1 cellular context compared by ENCODE assay signal in the genomic region with DNA sequence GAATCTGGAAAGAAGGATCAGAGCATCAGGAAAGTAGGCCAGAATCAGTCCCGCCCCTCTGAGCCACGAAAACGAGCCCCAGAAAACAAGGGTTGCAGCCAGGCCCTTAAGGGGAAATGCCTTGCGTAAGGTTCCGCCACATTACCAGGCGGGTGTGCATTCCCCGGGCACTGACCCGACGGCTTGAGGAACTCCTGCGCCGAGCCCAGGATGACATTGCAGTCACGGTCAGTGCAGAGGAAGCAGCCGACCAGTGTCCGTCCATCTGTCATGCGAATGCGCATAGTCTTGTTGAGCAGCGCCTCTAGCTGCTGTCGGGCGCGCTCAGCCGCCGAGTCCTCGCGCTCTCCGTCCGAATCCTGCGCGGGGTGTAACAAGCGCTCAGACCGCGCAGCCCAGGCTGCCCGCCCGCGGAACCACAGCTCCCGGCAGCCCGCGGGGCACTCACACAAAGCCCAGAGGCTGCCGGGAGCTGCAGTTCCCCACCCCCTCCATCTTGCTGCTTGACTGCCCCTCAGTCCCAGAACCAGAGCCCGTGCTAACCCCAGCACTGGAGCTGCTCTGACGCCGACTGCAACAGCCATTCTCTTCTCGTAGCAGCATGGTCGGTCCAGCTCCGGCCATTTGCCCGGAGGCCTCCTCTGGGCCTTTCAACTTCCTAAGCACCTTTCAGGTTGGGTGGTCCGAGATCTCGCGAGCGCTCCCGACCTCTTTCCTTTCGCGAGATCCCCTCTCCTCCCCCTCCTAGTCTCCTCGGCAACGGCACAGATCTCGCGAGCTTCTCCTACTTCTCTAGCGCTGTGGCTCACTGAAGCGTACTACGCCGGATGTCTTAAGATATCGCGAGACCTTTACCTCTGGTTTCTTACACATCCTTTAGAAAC.
TF ChIP-seq lines count a peak whose summit lies in the region.

Gene NAA38 (minus strand): TSS at position 720 of the 884 bp plus-strand sequence. CDS start 96 bp downstream, at position 624.

TF ChIP-seq in K562, 482 proteins besides CTCF, POLR2A, EP300 and RAD21 (continued from another document and continues in another):
- TF ChIP-seq, protein P1, sequence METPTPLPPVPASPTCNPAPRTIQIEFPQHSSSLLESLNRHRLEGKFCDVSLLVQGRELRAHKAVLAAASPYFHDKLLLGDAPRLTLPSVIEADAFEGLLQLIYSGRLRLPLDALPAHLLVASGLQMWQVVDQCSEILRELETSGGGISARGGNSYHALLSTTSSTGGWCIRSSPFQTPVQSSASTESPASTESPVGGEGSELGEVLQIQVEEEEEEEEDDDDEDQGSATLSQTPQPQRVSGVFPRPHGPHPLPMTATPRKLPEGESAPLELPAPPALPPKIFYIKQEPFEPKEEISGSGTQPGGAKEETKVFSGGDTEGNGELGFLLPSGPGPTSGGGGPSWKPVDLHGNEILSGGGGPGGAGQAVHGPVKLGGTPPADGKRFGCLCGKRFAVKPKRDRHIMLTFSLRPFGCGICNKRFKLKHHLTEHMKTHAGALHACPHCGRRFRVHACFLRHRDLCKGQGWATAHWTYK (CRISPR knock-in tag; IDR thresholded peaks at IDR 0.05): no peak; the same call in 1 of the 2 replicates
- TF ChIP-seq DPF2 (IDR thresholded peaks at IDR 0.05) (peak; percentile 48; the same call in 1 of the 2 replicates), ZNF347 (CRISPR knock-in tag; IDR thresholded peaks at IDR 0.05; ENCODE audit: low read depth) (no peak), MTA3 (IDR thresholded peaks at IDR 0.05; ENCODE audit: borderline replicate concordance) (0 out of 2 replicates have a peak, but pooled peaks have one; percentile 48), NFE2 (IDR thresholded peaks at IDR 0.05; ENCODE audit: low read depth) (peak; percentile 80), MITF (IDR thresholded peaks at IDR 0.05) (no peak), MBD2 (IDR thresholded peaks at IDR 0.05; ENCODE audit: borderline replicate concordance, low read depth) (peak; percentile 1; the same call in 1 of the 2 replicates), ELF2 (CRISPR knock-in tag; IDR thresholded peaks at IDR 0.05) (peak; percentile 35; the same call in 1 of the 2 replicates), HDAC3 (IDR thresholded peaks at IDR 0.05; ENCODE audit: borderline replicate concordance, partially characterized antibody) (peak; percentile 63), SNIP1 (IDR thresholded peaks at IDR 0.05; ENCODE audit: low read depth) (no peak), PHF8 (IDR thresholded peaks at IDR 0.05; ENCODE audit: borderline replicate concordance, low read length) (peak; percentile 62; the same call in 1 of the 2 replicates), ETV1 (tag; conservative IDR thresholded peaks at IDR 0.05; ENCODE audit: low read depth) (peak; percentile 34; the same call in 1 of the 2 replicates), ATF1 (CRISPR knock-in tag; IDR thresholded peaks at IDR 0.05) (no peak), ATF1 (tag; IDR thresholded peaks at IDR 0.05) (peak; percentile 54), POLR2AphosphoS5 (IDR thresholded peaks at IDR 0.05; ENCODE audit: control insufficient read depth, insufficient read depth, low read depth, low read length) (peak; percentile 43; the same call in 1 of the 2 replicates), ESRRB (CRISPR knock-in tag; IDR thresholded peaks at IDR 0.05; ENCODE audit: borderline replicate concordance) (no peak), VEZF1 (CRISPR knock-in tag; IDR thresholded peaks at IDR 0.05) (peak; percentile 95), YBX1 (IDR thresholded peaks at IDR 0.05) (no peak), ZZZ3 (IDR thresholded peaks at IDR 0.05) (no peak), ASH1L (IDR thresholded peaks at IDR 0.05; ENCODE audit: borderline replicate concordance, low read depth, partially characterized antibody) (peak; percentile 78)
- TF ChIP-seq, protein P2, sequence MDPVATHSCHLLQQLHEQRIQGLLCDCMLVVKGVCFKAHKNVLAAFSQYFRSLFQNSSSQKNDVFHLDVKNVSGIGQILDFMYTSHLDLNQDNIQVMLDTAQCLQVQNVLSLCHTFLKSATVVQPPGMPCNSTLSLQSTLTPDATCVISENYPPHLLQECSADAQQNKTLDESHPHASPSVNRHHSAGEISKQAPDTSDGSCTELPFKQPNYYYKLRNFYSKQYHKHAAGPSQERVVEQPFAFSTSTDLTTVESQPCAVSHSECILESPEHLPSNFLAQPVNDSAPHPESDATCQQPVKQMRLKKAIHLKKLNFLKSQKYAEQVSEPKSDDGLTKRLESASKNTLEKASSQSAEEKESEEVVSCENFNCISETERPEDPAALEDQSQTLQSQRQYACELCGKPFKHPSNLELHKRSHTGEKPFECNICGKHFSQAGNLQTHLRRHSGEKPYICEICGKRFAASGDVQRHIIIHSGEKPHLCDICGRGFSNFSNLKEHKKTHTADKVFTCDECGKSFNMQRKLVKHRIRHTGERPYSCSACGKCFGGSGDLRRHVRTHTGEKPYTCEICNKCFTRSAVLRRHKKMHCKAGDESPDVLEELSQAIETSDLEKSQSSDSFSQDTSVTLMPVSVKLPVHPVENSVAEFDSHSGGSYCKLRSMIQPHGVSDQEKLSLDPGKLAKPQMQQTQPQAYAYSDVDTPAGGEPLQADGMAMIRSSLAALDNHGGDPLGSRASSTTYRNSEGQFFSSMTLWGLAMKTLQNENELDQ (CRISPR knock-in tag; IDR thresholded peaks at IDR 0.05; ENCODE audit: borderline replicate concordance): no peak
- TF ChIP-seq, protein P3, sequence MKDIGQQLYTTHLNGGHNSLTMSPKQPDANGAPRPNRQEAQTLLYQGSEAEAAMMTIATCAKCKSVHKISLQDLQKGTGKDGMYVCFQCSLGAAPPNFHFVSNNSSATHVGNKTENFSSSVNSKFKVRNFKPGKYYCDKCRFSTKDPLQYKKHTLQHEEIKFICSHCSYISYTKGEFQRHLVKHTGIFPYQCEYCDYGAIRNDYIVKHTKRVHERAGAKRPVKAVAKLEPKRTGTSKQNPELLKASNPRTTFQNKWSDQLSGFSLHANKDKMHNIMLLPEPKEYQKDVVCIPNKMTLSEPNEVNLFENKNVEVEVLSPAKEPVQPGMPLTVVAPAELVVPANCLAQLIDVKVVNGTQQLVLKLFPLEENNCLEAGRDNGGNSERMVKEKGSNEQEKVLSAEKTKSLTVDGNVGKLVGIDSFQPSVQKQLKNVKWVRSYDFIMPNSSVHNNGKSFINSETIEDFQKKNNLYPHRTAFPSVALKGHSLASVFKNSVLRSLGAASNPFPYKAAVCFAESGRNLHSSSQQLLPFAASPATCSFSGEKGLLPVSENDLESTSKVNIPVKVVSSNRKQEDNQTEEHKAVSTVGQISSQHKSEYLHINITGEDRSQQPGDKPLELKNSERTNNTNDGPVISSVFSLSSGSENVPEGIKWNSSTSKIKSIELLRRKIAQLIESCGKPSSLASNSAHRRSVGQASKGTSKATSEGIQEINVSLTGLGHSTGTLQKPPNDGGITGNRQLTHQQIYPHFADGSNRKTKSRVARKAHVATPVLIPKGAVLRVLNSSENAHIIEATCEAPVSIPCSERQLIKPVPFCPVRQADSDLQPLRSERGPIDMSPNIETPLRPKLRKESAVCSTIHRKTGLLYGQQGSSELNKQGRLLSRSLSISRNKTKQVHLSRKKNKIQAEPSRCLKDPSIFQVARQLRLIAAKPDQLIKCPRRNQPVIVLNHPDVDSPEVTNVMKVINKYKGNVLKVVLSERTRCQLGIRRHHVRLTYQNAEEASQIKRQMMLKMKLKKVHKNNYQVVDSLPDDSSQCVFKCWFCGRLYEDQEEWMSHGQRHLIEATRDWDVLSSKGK (CRISPR knock-in tag; IDR thresholded peaks at IDR 0.05): no peak
- TF ChIP-seq, protein P4, sequence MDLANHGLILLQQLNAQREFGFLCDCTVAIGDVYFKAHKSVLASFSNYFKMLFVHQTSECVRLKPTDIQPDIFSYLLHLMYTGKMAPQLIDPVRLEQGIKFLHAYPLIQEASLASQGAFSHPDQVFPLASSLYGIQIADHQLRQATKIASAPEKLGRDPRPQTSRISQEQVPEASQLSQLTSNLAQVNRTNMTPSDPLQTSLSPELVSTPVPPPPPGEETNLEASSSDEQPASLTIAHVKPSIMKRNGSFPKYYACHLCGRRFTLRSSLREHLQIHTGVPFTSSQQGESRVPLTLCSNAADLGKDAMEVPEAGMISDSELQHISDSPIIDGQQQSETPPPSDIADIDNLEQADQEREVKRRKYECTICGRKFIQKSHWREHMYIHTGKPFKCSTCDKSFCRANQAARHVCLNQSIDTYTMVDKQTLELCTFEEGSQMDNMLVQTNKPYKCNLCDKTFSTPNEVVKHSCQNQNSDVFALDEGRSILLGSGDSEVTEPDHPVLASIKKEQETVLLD (IDR thresholded peaks at IDR 0.05): peak; percentile 54; the same call in 1 of the 2 replicates
- TF ChIP-seq, protein P5, sequence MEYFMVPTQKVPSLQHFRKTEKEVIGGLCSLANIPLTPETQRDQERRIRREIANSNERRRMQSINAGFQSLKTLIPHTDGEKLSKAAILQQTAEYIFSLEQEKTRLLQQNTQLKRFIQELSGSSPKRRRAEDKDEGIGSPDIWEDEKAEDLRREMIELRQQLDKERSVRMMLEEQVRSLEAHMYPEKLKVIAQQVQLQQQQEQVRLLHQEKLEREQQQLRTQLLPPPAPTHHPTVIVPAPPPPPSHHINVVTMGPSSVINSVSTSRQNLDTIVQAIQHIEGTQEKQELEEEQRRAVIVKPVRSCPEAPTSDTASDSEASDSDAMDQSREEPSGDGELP (CRISPR knock-in tag; IDR thresholded peaks at IDR 0.05; ENCODE audit: borderline replicate concordance): peak; percentile 84
- TF ChIP-seq, protein P6, sequence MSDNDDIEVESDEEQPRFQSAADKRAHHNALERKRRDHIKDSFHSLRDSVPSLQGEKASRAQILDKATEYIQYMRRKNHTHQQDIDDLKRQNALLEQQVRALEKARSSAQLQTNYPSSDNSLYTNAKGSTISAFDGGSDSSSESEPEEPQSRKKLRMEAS (CRISPR knock-in tag; IDR thresholded peaks at IDR 0.05): 0 out of 2 replicates have a peak, but pooled peaks have one; percentile 36
- TF ChIP-seq, protein P7, sequence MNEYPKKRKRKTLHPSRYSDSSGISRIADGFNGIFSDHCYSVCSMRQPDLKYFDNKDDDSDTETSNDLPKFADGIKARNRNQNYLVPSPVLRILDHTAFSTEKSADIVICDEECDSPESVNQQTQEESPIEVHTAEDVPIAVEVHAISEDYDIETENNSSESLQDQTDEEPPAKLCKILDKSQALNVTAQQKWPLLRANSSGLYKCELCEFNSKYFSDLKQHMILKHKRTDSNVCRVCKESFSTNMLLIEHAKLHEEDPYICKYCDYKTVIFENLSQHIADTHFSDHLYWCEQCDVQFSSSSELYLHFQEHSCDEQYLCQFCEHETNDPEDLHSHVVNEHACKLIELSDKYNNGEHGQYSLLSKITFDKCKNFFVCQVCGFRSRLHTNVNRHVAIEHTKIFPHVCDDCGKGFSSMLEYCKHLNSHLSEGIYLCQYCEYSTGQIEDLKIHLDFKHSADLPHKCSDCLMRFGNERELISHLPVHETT (CRISPR knock-in tag; conservative IDR thresholded peaks at IDR 0.05 in 1 of 2, IDR thresholded peaks at IDR 0.05 in 1 of 2): peak in 1 of 2 experiments; percentile 74; a peak in 2 of 4 replicates
- TF ChIP-seq, protein P8, sequence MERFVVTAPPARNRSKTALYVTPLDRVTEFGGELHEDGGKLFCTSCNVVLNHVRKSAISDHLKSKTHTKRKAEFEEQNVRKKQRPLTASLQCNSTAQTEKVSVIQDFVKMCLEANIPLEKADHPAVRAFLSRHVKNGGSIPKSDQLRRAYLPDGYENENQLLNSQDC (CRISPR knock-in tag; IDR thresholded peaks at IDR 0.05): no peak
- TF ChIP-seq, protein P9, sequence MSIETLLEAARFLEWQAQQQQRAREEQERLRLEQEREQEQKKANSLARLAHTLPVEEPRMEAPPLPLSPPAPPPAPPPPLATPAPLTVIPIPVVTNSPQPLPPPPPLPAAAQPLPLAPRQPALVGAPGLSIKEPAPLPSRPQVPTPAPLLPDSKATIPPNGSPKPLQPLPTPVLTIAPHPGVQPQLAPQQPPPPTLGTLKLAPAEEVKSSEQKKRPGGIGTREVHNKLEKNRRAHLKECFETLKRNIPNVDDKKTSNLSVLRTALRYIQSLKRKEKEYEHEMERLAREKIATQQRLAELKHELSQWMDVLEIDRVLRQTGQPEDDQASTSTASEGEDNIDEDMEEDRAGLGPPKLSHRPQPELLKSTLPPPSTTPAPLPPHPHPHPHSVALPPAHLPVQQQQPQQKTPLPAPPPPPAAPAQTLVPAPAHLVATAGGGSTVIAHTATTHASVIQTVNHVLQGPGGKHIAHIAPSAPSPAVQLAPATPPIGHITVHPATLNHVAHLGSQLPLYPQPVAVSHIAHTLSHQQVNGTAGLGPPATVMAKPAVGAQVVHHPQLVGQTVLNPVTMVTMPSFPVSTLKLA (conservative IDR thresholded peaks at IDR 0.05): peak; percentile 13 to 45
- TF ChIP-seq, protein P10, sequence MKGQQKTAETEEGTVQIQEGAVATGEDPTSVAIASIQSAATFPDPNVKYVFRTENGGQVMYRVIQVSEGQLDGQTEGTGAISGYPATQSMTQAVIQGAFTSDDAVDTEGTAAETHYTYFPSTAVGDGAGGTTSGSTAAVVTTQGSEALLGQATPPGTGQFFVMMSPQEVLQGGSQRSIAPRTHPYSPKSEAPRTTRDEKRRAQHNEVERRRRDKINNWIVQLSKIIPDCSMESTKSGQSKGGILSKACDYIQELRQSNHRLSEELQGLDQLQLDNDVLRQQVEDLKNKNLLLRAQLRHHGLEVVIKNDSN (CRISPR knock-in tag; IDR thresholded peaks at IDR 0.05): no peak
